ENCODE assay signal across 1 cellular context in genomic region chr4:123599061-123599919, GRCh38.
TF ChIP-seq lines count a peak whose summit lies in the region.

No MANE protein-coding gene starts in this region.

TF ChIP-seq in HepG2, 621 proteins besides CTCF, POLR2A, EP300 and RAD21 (continued from another document and continues in another):
- TF ChIP-seq ZNF839 (CRISPR knock-in tag; IDR thresholded peaks at IDR 0.05; ENCODE audit: borderline replicate concordance) (no peak), ZNF652 (CRISPR knock-in tag; IDR thresholded peaks at IDR 0.05; ENCODE audit: borderline replicate concordance, low read depth) (no peak), ATF3 (CRISPR knock-in tag; IDR thresholded peaks at IDR 0.05) (no peak), ZNF703 (CRISPR knock-in tag; IDR thresholded peaks at IDR 0.05; ENCODE audit: borderline replicate concordance) (no peak; the same call in 1 of the 2 replicates), TMF1 (CRISPR knock-in tag; IDR thresholded peaks at IDR 0.05; ENCODE audit: low read depth) (no peak), AKAP8 (CRISPR knock-in tag; IDR thresholded peaks at IDR 0.05) (no peak), NR2F6 (IDR thresholded peaks at IDR 0.05) (peak; percentile 68), NR2F6 (CRISPR knock-in tag; IDR thresholded peaks at IDR 0.05) (peak; percentile 45; the same call in 1 of the 2 replicates), ZNF10 (CRISPR knock-in tag; IDR thresholded peaks at IDR 0.05; ENCODE audit: borderline replicate concordance, low read depth) (no peak), ZNF567 (CRISPR knock-in tag; IDR thresholded peaks at IDR 0.05; ENCODE audit: borderline replicate concordance) (no peak), KLF13 (CRISPR knock-in tag; IDR thresholded peaks at IDR 0.05) (no peak), ZNF816 (CRISPR knock-in tag; IDR thresholded peaks at IDR 0.05; ENCODE audit: borderline replicate concordance) (0 out of 2 replicates have a peak, but pooled peaks have one; percentile 26), KLF6 (CRISPR knock-in tag; IDR thresholded peaks at IDR 0.05) (no peak), ZNF205 (CRISPR knock-in tag; IDR thresholded peaks at IDR 0.05) (peak; percentile 47; the same call in 1 of the 2 replicates), SCMH1 (CRISPR knock-in tag; IDR thresholded peaks at IDR 0.05; ENCODE audit: borderline replicate concordance) (no peak), PHF5A (CRISPR knock-in tag; IDR thresholded peaks at IDR 0.05; ENCODE audit: low read depth, unreplicated experiment) (no peak), HNRNPUL1 (IDR thresholded peaks at IDR 0.05; ENCODE audit: low read depth, low read length) (no peak), IKZF1 (IDR thresholded peaks at IDR 0.05) (no peak), ZNF572 (CRISPR knock-in tag; IDR thresholded peaks at IDR 0.05) (no peak), ZBTB8A (CRISPR knock-in tag; IDR thresholded peaks at IDR 0.05; ENCODE audit: borderline replicate concordance, low read depth) (no peak), GLI4 (CRISPR knock-in tag; IDR thresholded peaks at IDR 0.05; ENCODE audit: borderline replicate concordance) (no peak), HNRNPLL (IDR thresholded peaks at IDR 0.05; ENCODE audit: low read depth, low read length, poor library complexity, severe bottlenecking) (no peak), ZNF432 (CRISPR knock-in tag; IDR thresholded peaks at IDR 0.05; ENCODE audit: borderline replicate concordance) (no peak), PRPF4 (IDR thresholded peaks at IDR 0.05; ENCODE audit: low read depth, low read length, poor library complexity, severe bottlenecking) (no peak), ZNF713 (CRISPR knock-in tag; IDR thresholded peaks at IDR 0.05) (no peak), ZSCAN12 (CRISPR knock-in tag; IDR thresholded peaks at IDR 0.05) (no peak), MTF2 (CRISPR knock-in tag; IDR thresholded peaks at IDR 0.05; ENCODE audit: borderline replicate concordance) (no peak), SP5 (CRISPR knock-in tag; IDR thresholded peaks at IDR 0.05; ENCODE audit: borderline replicate concordance, low read depth) (peak; percentile 73; the same call in 1 of the 2 replicates), ZNF772 (CRISPR knock-in tag; IDR thresholded peaks at IDR 0.05) (no peak), KMT2A (CRISPR knock-in tag; IDR thresholded peaks at IDR 0.05) (no peak), ZFYVE20 (CRISPR knock-in tag; IDR thresholded peaks at IDR 0.05; ENCODE audit: borderline replicate concordance, low read depth) (no peak), ZNF326 (CRISPR knock-in tag; IDR thresholded peaks at IDR 0.05; ENCODE audit: borderline replicate concordance) (no peak), LRRFIP1 (CRISPR knock-in tag; conservative IDR thresholded peaks at IDR 0.05) (no peak), RARG (CRISPR knock-in tag; IDR thresholded peaks at IDR 0.05; ENCODE audit: low read depth) (no peak), ZKSCAN8 (CRISPR knock-in tag; IDR thresholded peaks at IDR 0.05; ENCODE audit: borderline replicate concordance) (no peak), ZNF224 (CRISPR knock-in tag; IDR thresholded peaks at IDR 0.05) (no peak), FOXA1 (IDR thresholded peaks at IDR 0.05) (peak; percentile 64), FOXA1 (CRISPR knock-in tag; IDR thresholded peaks at IDR 0.05) (peak; percentile 86), ZMAT3 (CRISPR knock-in tag; conservative IDR thresholded peaks at IDR 0.05) (no peak), ZNF343 (CRISPR knock-in tag; IDR thresholded peaks at IDR 0.05) (no peak), RARA (CRISPR knock-in tag; IDR thresholded peaks at IDR 0.05) (peak; percentile 93), ZNF543 (CRISPR knock-in tag; IDR thresholded peaks at IDR 0.05) (no peak), ZNF747 (CRISPR knock-in tag; IDR thresholded peaks at IDR 0.05; ENCODE audit: borderline replicate concordance) (no peak), ZNF75D (CRISPR knock-in tag; IDR thresholded peaks at IDR 0.05; ENCODE audit: borderline replicate concordance) (no peak), ZNF496 (CRISPR knock-in tag; IDR thresholded peaks at IDR 0.05; ENCODE audit: insufficient replicate concordance) (no peak), BORCS8-MEF2B (CRISPR knock-in tag; IDR thresholded peaks at IDR 0.05) (no peak), MXD3 (CRISPR knock-in tag; IDR thresholded peaks at IDR 0.05) (no peak), TEAD3 (CRISPR knock-in tag; optimal IDR thresholded peaks at IDR 0.05; ENCODE audit: borderline replicate concordance) (peak; percentile 25)
- TF ChIP-seq, protein P1, sequence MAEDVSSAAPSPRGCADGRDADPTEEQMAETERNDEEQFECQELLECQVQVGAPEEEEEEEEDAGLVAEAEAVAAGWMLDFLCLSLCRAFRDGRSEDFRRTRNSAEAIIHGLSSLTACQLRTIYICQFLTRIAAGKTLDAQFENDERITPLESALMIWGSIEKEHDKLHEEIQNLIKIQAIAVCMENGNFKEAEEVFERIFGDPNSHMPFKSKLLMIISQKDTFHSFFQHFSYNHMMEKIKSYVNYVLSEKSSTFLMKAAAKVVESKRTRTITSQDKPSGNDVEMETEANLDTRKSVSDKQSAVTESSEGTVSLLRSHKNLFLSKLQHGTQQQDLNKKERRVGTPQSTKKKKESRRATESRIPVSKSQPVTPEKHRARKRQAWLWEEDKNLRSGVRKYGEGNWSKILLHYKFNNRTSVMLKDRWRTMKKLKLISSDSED (CRISPR knock-in tag; IDR thresholded peaks at IDR 0.05), result no peak
- TF ChIP-seq, protein P2, sequence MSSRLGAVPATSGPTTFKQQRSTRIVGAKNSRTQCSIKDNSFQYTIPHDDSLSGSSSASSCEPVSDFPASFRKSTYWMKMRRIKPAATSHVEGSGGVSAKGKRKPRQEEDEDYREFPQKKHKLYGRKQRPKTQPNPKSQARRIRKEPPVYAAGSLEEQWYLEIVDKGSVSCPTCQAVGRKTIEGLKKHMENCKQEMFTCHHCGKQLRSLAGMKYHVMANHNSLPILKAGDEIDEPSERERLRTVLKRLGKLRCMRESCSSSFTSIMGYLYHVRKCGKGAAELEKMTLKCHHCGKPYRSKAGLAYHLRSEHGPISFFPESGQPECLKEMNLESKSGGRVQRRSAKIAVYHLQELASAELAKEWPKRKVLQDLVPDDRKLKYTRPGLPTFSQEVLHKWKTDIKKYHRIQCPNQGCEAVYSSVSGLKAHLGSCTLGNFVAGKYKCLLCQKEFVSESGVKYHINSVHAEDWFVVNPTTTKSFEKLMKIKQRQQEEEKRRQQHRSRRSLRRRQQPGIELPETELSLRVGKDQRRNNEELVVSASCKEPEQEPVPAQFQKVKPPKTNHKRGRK (CRISPR knock-in tag; IDR thresholded peaks at IDR 0.05), result no peak
- TF ChIP-seq, protein P3, sequence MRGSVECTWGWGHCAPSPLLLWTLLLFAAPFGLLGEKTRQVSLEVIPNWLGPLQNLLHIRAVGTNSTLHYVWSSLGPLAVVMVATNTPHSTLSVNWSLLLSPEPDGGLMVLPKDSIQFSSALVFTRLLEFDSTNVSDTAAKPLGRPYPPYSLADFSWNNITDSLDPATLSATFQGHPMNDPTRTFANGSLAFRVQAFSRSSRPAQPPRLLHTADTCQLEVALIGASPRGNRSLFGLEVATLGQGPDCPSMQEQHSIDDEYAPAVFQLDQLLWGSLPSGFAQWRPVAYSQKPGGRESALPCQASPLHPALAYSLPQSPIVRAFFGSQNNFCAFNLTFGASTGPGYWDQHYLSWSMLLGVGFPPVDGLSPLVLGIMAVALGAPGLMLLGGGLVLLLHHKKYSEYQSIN (CRISPR knock-in tag; IDR thresholded peaks at IDR 0.05; ENCODE audit: borderline replicate concordance), result no peak
- TF ChIP-seq, protein P4, sequence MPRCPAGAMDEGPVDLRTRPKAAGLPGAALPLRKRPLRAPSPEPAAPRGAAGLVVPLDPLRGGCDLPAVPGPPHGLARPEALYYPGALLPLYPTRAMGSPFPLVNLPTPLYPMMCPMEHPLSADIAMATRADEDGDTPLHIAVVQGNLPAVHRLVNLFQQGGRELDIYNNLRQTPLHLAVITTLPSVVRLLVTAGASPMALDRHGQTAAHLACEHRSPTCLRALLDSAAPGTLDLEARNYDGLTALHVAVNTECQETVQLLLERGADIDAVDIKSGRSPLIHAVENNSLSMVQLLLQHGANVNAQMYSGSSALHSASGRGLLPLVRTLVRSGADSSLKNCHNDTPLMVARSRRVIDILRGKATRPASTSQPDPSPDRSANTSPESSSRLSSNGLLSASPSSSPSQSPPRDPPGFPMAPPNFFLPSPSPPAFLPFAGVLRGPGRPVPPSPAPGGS (CRISPR knock-in tag; IDR thresholded peaks at IDR 0.05), result no peak
- TF ChIP-seq, protein P5, sequence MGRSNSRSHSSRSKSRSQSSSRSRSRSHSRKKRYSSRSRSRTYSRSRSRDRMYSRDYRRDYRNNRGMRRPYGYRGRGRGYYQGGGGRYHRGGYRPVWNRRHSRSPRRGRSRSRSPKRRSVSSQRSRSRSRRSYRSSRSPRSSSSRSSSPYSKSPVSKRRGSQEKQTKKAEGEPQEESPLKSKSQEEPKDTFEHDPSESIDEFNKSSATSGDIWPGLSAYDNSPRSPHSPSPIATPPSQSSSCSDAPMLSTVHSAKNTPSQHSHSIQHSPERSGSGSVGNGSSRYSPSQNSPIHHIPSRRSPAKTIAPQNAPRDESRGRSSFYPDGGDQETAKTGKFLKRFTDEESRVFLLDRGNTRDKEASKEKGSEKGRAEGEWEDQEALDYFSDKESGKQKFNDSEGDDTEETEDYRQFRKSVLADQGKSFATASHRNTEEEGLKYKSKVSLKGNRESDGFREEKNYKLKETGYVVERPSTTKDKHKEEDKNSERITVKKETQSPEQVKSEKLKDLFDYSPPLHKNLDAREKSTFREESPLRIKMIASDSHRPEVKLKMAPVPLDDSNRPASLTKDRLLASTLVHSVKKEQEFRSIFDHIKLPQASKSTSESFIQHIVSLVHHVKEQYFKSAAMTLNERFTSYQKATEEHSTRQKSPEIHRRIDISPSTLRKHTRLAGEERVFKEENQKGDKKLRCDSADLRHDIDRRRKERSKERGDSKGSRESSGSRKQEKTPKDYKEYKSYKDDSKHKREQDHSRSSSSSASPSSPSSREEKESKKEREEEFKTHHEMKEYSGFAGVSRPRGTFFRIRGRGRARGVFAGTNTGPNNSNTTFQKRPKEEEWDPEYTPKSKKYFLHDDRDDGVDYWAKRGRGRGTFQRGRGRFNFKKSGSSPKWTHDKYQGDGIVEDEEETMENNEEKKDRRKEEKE (IDR thresholded peaks at IDR 0.05), result no peak
- TF ChIP-seq, protein P6, sequence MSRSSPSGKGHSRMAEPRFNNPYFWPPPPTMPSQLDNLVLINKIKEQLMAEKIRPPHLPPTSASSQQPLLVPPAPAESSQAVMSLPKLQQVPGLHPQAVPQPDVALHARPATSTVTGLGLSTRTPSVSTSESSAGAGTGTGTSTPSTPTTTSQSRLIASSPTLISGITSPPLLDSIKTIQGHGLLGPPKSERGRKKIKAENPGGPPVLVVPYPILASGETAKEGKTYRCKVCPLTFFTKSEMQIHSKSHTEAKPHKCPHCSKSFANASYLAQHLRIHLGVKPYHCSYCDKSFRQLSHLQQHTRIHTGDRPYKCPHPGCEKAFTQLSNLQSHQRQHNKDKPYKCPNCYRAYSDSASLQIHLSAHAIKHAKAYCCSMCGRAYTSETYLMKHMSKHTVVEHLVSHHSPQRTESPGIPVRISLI (CRISPR knock-in tag; IDR thresholded peaks at IDR 0.05; ENCODE audit: borderline replicate concordance), result peak; percentile 24; the same call in 1 of the 2 replicates
- TF ChIP-seq, protein P7, sequence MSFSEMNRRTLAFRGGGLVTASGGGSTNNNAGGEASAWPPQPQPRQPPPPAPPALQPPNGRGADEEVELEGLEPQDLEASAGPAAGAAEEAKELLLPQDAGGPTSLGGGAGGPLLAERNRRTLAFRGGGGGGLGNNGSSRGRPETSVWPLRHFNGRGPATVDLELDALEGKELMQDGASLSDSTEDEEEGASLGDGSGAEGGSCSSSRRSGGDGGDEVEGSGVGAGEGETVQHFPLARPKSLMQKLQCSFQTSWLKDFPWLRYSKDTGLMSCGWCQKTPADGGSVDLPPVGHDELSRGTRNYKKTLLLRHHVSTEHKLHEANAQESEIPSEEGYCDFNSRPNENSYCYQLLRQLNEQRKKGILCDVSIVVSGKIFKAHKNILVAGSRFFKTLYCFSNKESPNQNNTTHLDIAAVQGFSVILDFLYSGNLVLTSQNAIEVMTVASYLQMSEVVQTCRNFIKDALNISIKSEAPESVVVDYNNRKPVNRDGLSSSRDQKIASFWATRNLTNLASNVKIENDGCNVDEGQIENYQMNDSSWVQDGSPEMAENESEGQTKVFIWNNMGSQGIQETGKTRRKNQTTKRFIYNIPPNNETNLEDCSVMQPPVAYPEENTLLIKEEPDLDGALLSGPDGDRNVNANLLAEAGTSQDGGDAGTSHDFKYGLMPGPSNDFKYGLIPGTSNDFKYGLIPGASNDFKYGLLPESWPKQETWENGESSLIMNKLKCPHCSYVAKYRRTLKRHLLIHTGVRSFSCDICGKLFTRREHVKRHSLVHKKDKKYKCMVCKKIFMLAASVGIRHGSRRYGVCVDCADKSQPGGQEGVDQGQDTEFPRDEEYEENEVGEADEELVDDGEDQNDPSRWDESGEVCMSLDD (CRISPR knock-in tag; IDR thresholded peaks at IDR 0.05; ENCODE audit: borderline replicate concordance), result no peak
